Comparison of ENCODE assay signal across 8 cellular contexts in the genomic region with DNA sequence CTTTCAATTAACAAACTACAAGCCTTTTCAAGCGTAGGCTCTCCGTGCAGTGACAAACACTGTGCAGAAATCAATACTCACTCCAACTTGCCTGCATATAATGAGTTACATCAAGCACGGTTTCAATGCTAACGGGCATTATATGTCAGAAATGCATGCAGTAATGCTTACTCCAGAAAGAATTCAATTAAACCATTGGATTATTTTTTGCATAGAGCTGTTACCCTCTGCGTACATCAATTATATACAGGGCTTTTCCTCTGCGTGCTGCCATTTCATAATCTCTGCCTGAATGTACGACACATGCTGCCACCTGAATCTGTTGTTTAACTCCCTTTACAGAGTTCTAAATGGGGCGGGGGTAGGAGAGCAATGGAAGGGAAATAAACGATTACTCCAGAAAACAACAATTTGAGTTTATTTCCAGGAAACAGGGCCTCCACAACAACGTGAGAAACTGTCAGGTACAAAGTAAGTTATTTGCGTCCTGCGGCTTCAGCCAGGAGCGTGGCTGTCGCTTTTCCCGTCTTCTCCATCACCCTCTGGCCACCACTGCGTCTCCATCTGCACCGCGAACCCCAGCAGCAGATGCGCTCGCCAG.
DNase-seq lines count a peak whose midpoint lies in the region; ATAC-seq lines count a peak whose summit lies in the region.

No MANE protein-coding gene starts in this region.

- peak overlapping the region; percentile 97 for H3K4me3 Mint-ChIP-seq in activated naive CD8-positive, alpha-beta T cell

- peak overlapping the region; percentile 93 for H3K4me3 ChIP-seq in iPS-18c (ENCODE audit: insufficient read depth, low read depth, low read length)
- peak overlapping the region; percentile 90 to 96 for H3K4me3 ChIP-seq in stomach smooth muscle (ENCODE audit: low read length in 2 of 2)

- H3K9me3 ChIP-seq in iPS-18c (ENCODE audit: control insufficient read depth, insufficient read depth, low read length) = no peaks in the 10 kb centered on the region
- H3K9me3 ChIP-seq in stomach smooth muscle (ENCODE audit: control insufficient read depth in 2 of 2, low read length in 2 of 2) = no peaks in the 10 kb centered on the region

- peak overlapping the region; percentile 88 for H3K27ac Mint-ChIP-seq in activated naive CD8-positive, alpha-beta T cell

- no peaks in the 10 kb centered on the region for H3K36me3 ChIP-seq in stomach smooth muscle (ENCODE audit: control insufficient read depth in 2 of 2, insufficient read depth in 2 of 2, low read length in 2 of 2)

- H3K4me1 ChIP-seq in stomach smooth muscle (ENCODE audit: control insufficient read depth, insufficient read depth, low read length) = peaks cover 15% of the 10 kb centered on the region

- H3K9me3 Mint-ChIP-seq in activated naive CD8-positive, alpha-beta T cell (ENCODE audit: low read depth) = no peaks in the 10 kb centered on the region

- H3K9ac ChIP-seq in stomach smooth muscle (ENCODE audit: low read length in 2 of 2) = peak overlapping the region; percentile 82 to 84

- H3K4me1 Mint-ChIP-seq in activated naive CD8-positive, alpha-beta T cell (ENCODE audit: low read depth) = peaks cover 26% of the 10 kb centered on the region

- H3K27me3 ChIP-seq in stomach smooth muscle (ENCODE audit: control insufficient read depth in 1 of 2, insufficient read depth in 2 of 2, low read length in 2 of 2) = no peaks in the 10 kb centered on the region

- peaks cover 20% of the 10 kb centered on the region for H3K27me3 Mint-ChIP-seq in activated naive CD8-positive, alpha-beta T cell

- ATAC-seq in HG03159 (IDR thresholded peaks at IDR 0.05; ENCODE audit: unreplicated experiment) (no peak), GM21515 (IDR thresholded peaks at IDR 0.05; ENCODE audit: unreplicated experiment) (no peak)

- peak overlapping the region; percentile 88 for H3K27ac ChIP-seq in stomach smooth muscle (ENCODE audit: low read length)

- H3K36me3 Mint-ChIP-seq in activated naive CD8-positive, alpha-beta T cell = no peaks in the 10 kb centered on the region

- peak; percentile 62 for DNase-seq in NCI-H748 (lab: John Stamatoyannopoulos, UW; ENCODE audit: unreplicated experiment)
- no peak for DNase-seq in NCI-H748 treated with DMSO at 0.1 percent for 48 hours (lab: John Stamatoyannopoulos, UW)
- DNase-seq in NCI-H345 treated with DMSO at 0.1 percent for 48 hours (lab: John Stamatoyannopoulos, UW; ENCODE audit: unreplicated experiment) = no peak
